ENCODE assay signal across 1 cellular context in genomic region chr6:27605401-27606342, GRCh38.
A peak's percentile ranks its signal among the peaks of the same experiment; 100 is the strongest.
TF ChIP-seq lines count a peak whose summit lies in the region.

No MANE protein-coding gene starts in this region.

TF ChIP-seq in HCT116, 20 proteins besides CTCF, POLR2A, EP300 and RAD21 (continued from another document):
- TF ChIP-seq REST (IDR thresholded peaks at IDR 0.05; ENCODE audit: low read depth) (no peak), TCF7L2 (IDR thresholded peaks at IDR 0.05; ENCODE audit: borderline replicate concordance, extremely low read depth, insufficient read depth, insufficient read length) (no peak), SRF (IDR thresholded peaks at IDR 0.05; ENCODE audit: low read depth) (no peak), EZH2 (IDR thresholded peaks at IDR 0.05) (no peak), JUND (IDR thresholded peaks at IDR 0.05) (no peak), SIN3A (IDR thresholded peaks at IDR 0.05; ENCODE audit: low read depth) (no peak), CBX3 (IDR thresholded peaks at IDR 0.05; ENCODE audit: low read depth) (peak; percentile 92), ATF3 (IDR thresholded peaks at IDR 0.05) (peak; percentile 99)
TF ChIP-seq in HCT116: peak in this region for 5.
